20 cellular contexts compared by ENCODE assay signal in the genomic region with DNA sequence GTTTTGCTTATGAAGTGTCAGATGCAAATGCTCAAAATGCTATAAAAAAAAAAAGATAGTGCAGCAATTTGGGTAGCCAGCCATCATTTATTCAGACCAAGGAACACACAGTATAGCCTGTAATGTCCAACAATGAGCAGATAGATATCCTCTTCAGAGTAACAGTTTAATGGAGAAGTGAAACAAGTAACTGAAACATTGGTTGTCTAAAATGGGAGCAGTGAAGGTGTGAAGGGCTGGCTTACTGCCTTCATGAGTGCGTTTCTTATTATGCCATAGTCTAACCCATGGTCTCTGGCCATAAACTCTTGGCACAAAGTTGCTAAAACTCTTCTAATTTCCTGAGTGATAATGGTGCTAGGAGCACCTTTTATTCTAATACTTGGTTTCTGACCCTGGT. TPM values are rescaled to one million over a fixed set of nuclear protein-coding genes. Genes with fewer than 3 reads are reported as not detected.
A peak's percentile ranks its signal among the peaks of the same experiment; 100 is the strongest.
DNase-seq lines count a peak whose midpoint lies in the region; ATAC-seq and TF ChIP-seq lines count a peak whose summit lies in the region.
"Had no signal": no experiment of that assay in that cellular context is flagged by ENCODE, and none has a peak within 500 bp of the region (broad histone marks: within the 10 kb centered on the region; RNA-seq: fewer than 3 reads in every experiment).

No MANE protein-coding gene starts in this region.

- H3K9me3 ChIP-seq in Karpas-422 (ENCODE audit: low read length) (no peaks in the 10 kb centered on the region), thyroid gland (no peaks in the 10 kb centered on the region)
- H3K9me3 ChIP-seq: prostate gland, SK-N-SH had no signal

- H4K20me1 ChIP-seq in Karpas-422 (ENCODE audit: insufficient read depth, low read depth, low read length), result no peaks in the 10 kb centered on the region

- TF ChIP-seq CTCF in thyroid gland (IDR thresholded peaks at IDR 0.05), result no peak

- no peak overlapping the region for H2AFZ ChIP-seq in Karpas-422 (ENCODE audit: low read length)

- no peaks in the 10 kb centered on the region for H3K36me3 ChIP-seq in Karpas-422 (ENCODE audit: insufficient read depth, low read length)
- no peaks in the 10 kb centered on the region for H3K36me3 ChIP-seq in thyroid gland
- H3K36me3 ChIP-seq: prostate gland had no signal

- WGBS in thyroid gland, 2 donors, result 88 to 90% methylated on average over 1 of the region's 1 CpG

- ATAC-seq in GM21576 (IDR thresholded peaks at IDR 0.05; ENCODE audit: unreplicated experiment) (peak; percentile 75), left cardiac atrium (no peak)
- ATAC-seq: activated naive CD4-positive, alpha-beta T cell treated with anti-CD3 and anti-CD28 coated beads, Interleukin-2, amount 50 U/mL, for 72 hours; activated T-cell treated with anti-CD3 and anti-CD28 coated beads, Interleukin-2, amount 50 U/mL, for 72 hours; Panc1 had no signal

- H3K4me1 ChIP-seq in Karpas-422 (ENCODE audit: low read length), result peaks cover 16% of the 10 kb centered on the region
- H3K4me1 ChIP-seq in thyroid gland, result peaks cover 0 to 10% of the 10 kb centered on the region in 2 donors
- H3K4me1 ChIP-seq: prostate gland had no signal

- no peak for TF ChIP-seq POLR2A in thyroid gland (IDR thresholded peaks at IDR 0.05)

- intact Hi-C loops in thyroid gland (cut with DNase I), result no loop called here
- intact Hi-C loops in left cardiac atrium (cut with DNase I), result no loop called here

- H3K9ac ChIP-seq in Karpas-422 (ENCODE audit: low read length), result no peak overlapping the region
- H3K9ac ChIP-seq: SK-N-SH had no signal

- DNase-seq in SIG-M5 treated with dmso at 0.1 percent for 504 hours (lab: John Stamatoyannopoulos, UW; ENCODE audit: unreplicated experiment) (peak; percentile 32), SIG-M5 (lab: John Stamatoyannopoulos, UW) (no peak), Karpas-422 (peak; percentile 59), T-helper 1 cell (no peak), thyroid gland (no peak), dedifferentiated amniotic fluid mesenchymal stem cell (ENCODE audit: extremely low spot score) (no peak), left cardiac atrium (no peak)
- DNase-seq: activated CD4-positive, alpha-beta T cell treated with anti-CD3 and anti-CD28 coated beads for 1 hour; activated CD8-positive, alpha-beta memory T cell treated with anti-CD3 and anti-CD28 coated beads for 24 hours; activated T-cell treated with anti-CD3 and anti-CD28 coated beads, Interleukin-2, amount 50 U/mL, for 72 hours; H7; head of caudate nucleus; NCI-H1417; NCI-H524 treated with DMSO at 0.1 percent for 48 hours; SK-N-SH; stimulated activated CD4-positive, alpha-beta T cell treated with anti-CD3 and anti-CD28 coated beads, Interleukin-1b, Interleukin-23, amount 100 ng/mL, for 48 hours had no signal

- H3K27me3 ChIP-seq in Karpas-422 (ENCODE audit: low read length), result no peaks in the 10 kb centered on the region
- no peaks in the 10 kb centered on the region for H3K27me3 ChIP-seq in thyroid gland

- no peak overlapping the region for H3K27ac ChIP-seq in Karpas-422 (ENCODE audit: low read length)
- no peak overlapping the region for H3K27ac ChIP-seq in thyroid gland
- H3K27ac ChIP-seq: prostate gland had no signal

- H3K4me3 ChIP-seq in Karpas-422 (ENCODE audit: low read length), result no peak overlapping the region
- no peak overlapping the region for H3K4me3 ChIP-seq in thyroid gland (replicated peaks in 1 of 3)
- H3K4me3 ChIP-seq: prostate gland had no signal

- peak overlapping the region; percentile 54 for H3K4me2 ChIP-seq in Karpas-422 (ENCODE audit: low read depth, low read length, poor library complexity, severe bottlenecking)
- H3K4me2 ChIP-seq: SK-N-SH had no signal

- H3K79me2 ChIP-seq in Karpas-422 (ENCODE audit: low read length), result no peaks in the 10 kb centered on the region

- no peaks in the 10 kb centered on the region for H3K9me2 ChIP-seq in Karpas-422 (replicated peaks; ENCODE audit: insufficient read depth, low read length)
- H3K9me2 ChIP-seq: SK-N-SH had no signal

RNA-seq across cellular contexts. Expression of a gene that starts 11.4 kb away (rescaled TPM):
- total RNA-seq in Karpas-422 (2014; rRNA removed; shearing (Covaris generic); ENCODE audit: low replicate concordance), result 4.5 and 27.0 TPM in 2 replicates
- total RNA-seq in thyroid gland (100 to 1,000 TPM in 2 of 4 donors, 10 to 100 TPM in 2; 72.3 to 532 (median 103) TPM), left cardiac atrium (100 to 1,000 TPM; 215 to 235 TPM)

Comparison
In these comparisons a context has a peak if more than half of its experiments do, and no peak if none do; other contexts are left out.
1. DNase-seq: peak in SIG-M5 treated with dmso at 0.1 percent for 504 hours (single experiment) and Karpas-422 (single experiment); none in SIG-M5 (single experiment), T-helper 1 cell (0 of 5), thyroid gland (0 of 2), dedifferentiated amniotic fluid mesenchymal stem cell (single experiment) and left cardiac atrium (single experiment).